Comparison of ENCODE assay signal across 8 cellular contexts in genomic region chr19:21835429-21835809, GRCh38. TPM values are rescaled to one million over a fixed set of nuclear protein-coding genes. Genes with fewer than 3 reads are reported as not detected.
DNase-seq lines count a peak whose midpoint lies in the region; ATAC-seq and TF ChIP-seq lines count a peak whose summit lies in the region.

No MANE protein-coding gene starts in this region.

- H3K27me3 Mint-ChIP-seq in CD4-positive, CD25-positive, alpha-beta regulatory T cell: no peaks in the 10 kb centered on the region

- no peaks in the 10 kb centered on the region for H3K27me3 ChIP-seq in CD4-positive, CD25-positive, alpha-beta regulatory T cell (ENCODE audit: control insufficient read depth, insufficient read depth, low read length)
- H3K27me3 ChIP-seq in MM.1S (replicated peaks; ENCODE audit: insufficient read depth, low read length): no peaks in the 10 kb centered on the region
- H3K27me3 ChIP-seq in duodenal mucosa (ENCODE audit: control insufficient read depth in 1 of 2, insufficient read depth in 2 of 2, low read length in 2 of 2): no peaks in the 10 kb centered on the region
- no peaks in the 10 kb centered on the region for H3K27me3 ChIP-seq in neural cell (ENCODE audit: insufficient read depth, low read depth, low read length)

- H4K20me1 ChIP-seq in MM.1S (ENCODE audit: insufficient read depth, low read length) (no peaks in the 10 kb centered on the region), neural cell (ENCODE audit: insufficient read depth) (no peaks in the 10 kb centered on the region)

- H3K79me2 ChIP-seq in MM.1S (ENCODE audit: low read length) (no peaks in the 10 kb centered on the region), neural cell (replicated peaks; ENCODE audit: insufficient read depth, low read length) (peaks cover 39% of the 10 kb centered on the region)

- peaks cover 16 to 25% of the 10 kb centered on the region in 2 experiments for H3K9me3 ChIP-seq in CD4-positive, CD25-positive, alpha-beta regulatory T cell (ENCODE audit: control insufficient read depth in 2 of 2, low read length in 2 of 2)
- no peaks in the 10 kb centered on the region for H3K9me3 ChIP-seq in MM.1S (replicated peaks; ENCODE audit: insufficient read depth, low read length)
- H3K9me3 ChIP-seq in duodenal mucosa (ENCODE audit: control insufficient read depth in 1 of 2, low read length in 2 of 2): peaks cover 6 to 7% of the 10 kb centered on the region in 2 donors
- H3K9me3 ChIP-seq in neural cell (ENCODE audit: low read length): peaks cover 2% of the 10 kb centered on the region

- DNase-seq in CD4-positive, CD25-positive, alpha-beta regulatory T cell: no peak
- no peak for DNase-seq in MM.1S
- DNase-seq in activated CD4-positive, CD25-positive, alpha-beta regulatory T cell treated with anti-CD3 and anti-CD28 coated beads, Interleukin-2, amount 50 U/mL, for 72 hours: no peak

- H3K4me1 ChIP-seq in CD4-positive, CD25-positive, alpha-beta regulatory T cell (ENCODE audit: control insufficient read depth, insufficient read depth, low read length, poor library complexity, severe bottlenecking): peaks cover 19% of the 10 kb centered on the region
- H3K4me1 ChIP-seq in MM.1S (ENCODE audit: low read length) (no peaks in the 10 kb centered on the region), duodenal mucosa (ENCODE audit: control insufficient read depth in 1 of 2, insufficient read depth in 2 of 2, low read length in 2 of 2) (peaks cover 0 to 4% of the 10 kb centered on the region in 2 donors)

- peaks cover 12% of the 10 kb centered on the region for H3K36me3 ChIP-seq in CD4-positive, CD25-positive, alpha-beta regulatory T cell (ENCODE audit: control insufficient read depth, insufficient read depth, low read length)
- H3K36me3 ChIP-seq in MM.1S (replicated peaks; ENCODE audit: insufficient read depth, low read length): no peaks in the 10 kb centered on the region
- peaks cover 0 to 11% of the 10 kb centered on the region in 2 donors for H3K36me3 ChIP-seq in duodenal mucosa (ENCODE audit: control insufficient read depth in 1 of 2, insufficient read depth in 2 of 2, low read length in 2 of 2)
- H3K36me3 ChIP-seq in neural cell (ENCODE audit: insufficient read depth, low read length): peaks cover 13% of the 10 kb centered on the region

- H3K4me1 Mint-ChIP-seq in CD4-positive, CD25-positive, alpha-beta regulatory T cell: peaks cover 8 to 47% (median 17%) of the 10 kb centered on the region in 4 donors

- no peaks in the 10 kb centered on the region for H3F3A ChIP-seq in MM.1S (ENCODE audit: insufficient read depth, low read length)
- peaks cover 5% of the 10 kb centered on the region for H3F3A ChIP-seq in neural cell (ENCODE audit: insufficient read depth, low read length, poor library complexity, severe bottlenecking)

- TF ChIP-seq CTCF in MM.1S (IDR thresholded peaks at IDR 0.05; ENCODE audit: low read length): no peak
- TF ChIP-seq CTCF in neural cell (IDR thresholded peaks at IDR 0.05; ENCODE audit: poor library complexity, severe bottlenecking): no peak

- peaks cover 0 to 12% (median 0%) of the 10 kb centered on the region in 7 donors for H3K9me3 Mint-ChIP-seq in CD4-positive, CD25-positive, alpha-beta regulatory T cell

- H3K27ac ChIP-seq in CD4-positive, CD25-positive, alpha-beta regulatory T cell (ENCODE audit: insufficient read depth, low read length, poor library complexity, severe bottlenecking): peak overlapping the region; percentile 81
- H3K27ac ChIP-seq in MM.1S (ENCODE audit: low read length) (no peak overlapping the region), duodenal mucosa (ENCODE audit: low read depth, low read length) (peak overlapping the region; percentile 83), neural cell (ENCODE audit: low read length) (peak overlapping the region; percentile 96)

- peak overlapping the region; percentile 75 for H3K4me3 ChIP-seq in CD4-positive, CD25-positive, alpha-beta regulatory T cell (ENCODE audit: low read depth, low read length)
- no peak overlapping the region for H3K4me3 ChIP-seq in MM.1S (ENCODE audit: low read length)
- peak overlapping the region; percentile 73 to 87 for H3K4me3 ChIP-seq in duodenal mucosa (ENCODE audit: low read depth in 1 of 2, low read length in 2 of 2)
- peak overlapping the region; percentile 80 for H3K4me3 ChIP-seq in neural cell (ENCODE audit: low read length)

- H3K9ac ChIP-seq in MM.1S (ENCODE audit: low read length) (no peak overlapping the region), duodenal mucosa (ENCODE audit: low read depth in 1 of 2, low read length in 2 of 2) (peak overlapping the region; percentile 40 to 51), neural cell (ENCODE audit: low read length) (peak overlapping the region; percentile 91)

- peak overlapping the region; percentile 24; the same call in 1 of the 2 replicates for H3K4me2 ChIP-seq in MM.1S (ENCODE audit: low read depth, low read length)
- peak overlapping the region; percentile 62 for H3K4me2 ChIP-seq in neural cell (ENCODE audit: low read length)

- no peak for ATAC-seq in CD4-positive, CD25-positive, alpha-beta regulatory T cell (ENCODE audit: low read depth in 2 of 2)
- ATAC-seq in GM21786 (IDR thresholded peaks at IDR 0.05; ENCODE audit: unreplicated experiment): no peak
- ATAC-seq in HG02678 (IDR thresholded peaks at IDR 0.05; ENCODE audit: unreplicated experiment): no peak
- ATAC-seq in GM21528 (IDR thresholded peaks at IDR 0.05; ENCODE audit: low FRiP score, unreplicated experiment): no peak

- peak overlapping the region; percentile 97 to 99 (median 99) for H3K27ac Mint-ChIP-seq in CD4-positive, CD25-positive, alpha-beta regulatory T cell

- H3K9me2 ChIP-seq in MM.1S (replicated peaks; ENCODE audit: insufficient read depth, low read length) (no peaks in the 10 kb centered on the region), neural cell (ENCODE audit: insufficient read depth, low read length) (no peaks in the 10 kb centered on the region)

- H2AFZ ChIP-seq in MM.1S (ENCODE audit: low read length) (peak overlapping the region; percentile 35; the same call in 1 of the 2 replicates), neural cell (ENCODE audit: low read depth, low read length) (peak overlapping the region; percentile 92)

- H3K4me3 Mint-ChIP-seq in CD4-positive, CD25-positive, alpha-beta regulatory T cell: peak overlapping the region; percentile 89 to 98 (median 98)

- H3K36me3 Mint-ChIP-seq in CD4-positive, CD25-positive, alpha-beta regulatory T cell: peaks cover 22% of the 10 kb centered on the region

- TF ChIP-seq RAD21 in neural cell (conservative IDR thresholded peaks at IDR 0.05): no peak

- TF ChIP-seq EP300 in neural cell (conservative IDR thresholded peaks at IDR 0.05; ENCODE audit: poor library complexity, severe bottlenecking): no peak

TF ChIP-seq in neural cell, 6 proteins besides CTCF, POLR2A, EP300 and RAD21:
- TF ChIP-seq EZH2 (IDR thresholded peaks at IDR 0.05; ENCODE audit: borderline replicate concordance, insufficient read depth, low read length, poor library complexity, severe bottlenecking): no peak
- TF ChIP-seq REST (IDR thresholded peaks at IDR 0.05; ENCODE audit: borderline replicate concordance): no peak
- TF ChIP-seq MXI1 (conservative IDR thresholded peaks at IDR 0.05; ENCODE audit: poor library complexity, severe bottlenecking): no peak
- TF ChIP-seq TAF1 (IDR thresholded peaks at IDR 0.05; ENCODE audit: low read depth): no peak
TF ChIP-seq in neural cell: peak in this region for 0.

RNA-seq across cellular contexts. Expression of gene ZNF43, which starts 0.6 kb away (rescaled TPM):
- 25.6 TPM for total RNA-seq in CD4-positive, CD25-positive, alpha-beta regulatory T cell
- 10 to 100 TPM; 12.2 to 15.4 (median 13.9) TPM for polyA plus RNA-seq in CD4-positive, CD25-positive, alpha-beta regulatory T cell
- 16.3 and 18.1 TPM in 2 replicates for polyA plus RNA-seq in neural cell
- polyA minus RNA-seq in neural cell: 66.0 and 82.2 TPM in 2 replicates
